Comparison of ENCODE assay signal across 7 cellular contexts in the genomic region with DNA sequence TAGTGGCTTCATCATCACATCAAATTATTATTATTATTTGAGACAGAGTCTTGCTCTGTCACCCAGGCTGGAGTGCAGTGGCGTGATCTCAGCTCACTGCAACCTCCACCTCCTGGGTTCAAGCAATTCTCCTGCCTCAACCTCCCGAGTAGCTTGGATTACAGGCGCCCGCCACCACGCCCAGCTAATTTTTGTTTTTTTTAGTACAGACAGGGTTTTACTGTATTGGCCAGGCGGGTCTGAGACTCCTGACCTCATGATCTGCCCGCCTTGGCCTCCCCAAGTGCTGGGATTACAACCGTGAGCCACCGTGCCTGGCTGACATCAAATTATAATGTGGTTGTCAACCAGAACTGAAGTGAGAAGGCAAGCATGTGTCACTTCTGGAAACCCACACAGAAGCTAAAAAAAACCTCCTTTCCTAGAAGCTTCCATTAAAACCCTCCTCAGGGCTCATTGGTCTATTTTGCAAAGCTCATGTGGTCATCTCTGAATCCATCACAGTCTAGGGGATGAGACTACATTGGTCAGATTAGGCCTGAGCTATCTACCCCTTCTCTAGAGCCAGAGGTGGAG.
A peak's percentile ranks its signal among the peaks of the same experiment; 100 is the strongest.
DNase-seq lines count a peak whose midpoint lies in the region; ATAC-seq and TF ChIP-seq lines count a peak whose summit lies in the region.
"Not testable (repeated sequence)": the region's sequence is repeated elsewhere in the genome, so short reads cannot be mapped to it uniquely, and the experiment has no call there.

No MANE protein-coding gene starts in this region.

- not testable (repeated sequence) for TF ChIP-seq CTCF in natural killer cell (IDR thresholded peaks at IDR 0.05)

- intact Hi-C loops in activated CD4-positive, alpha-beta memory T cell treated with anti-CD3 and anti-CD28 coated beads for 36 hours (cut with micrococcal nuclease) = loop anchor here (10.0 kb wide), 1 partner anchor 365 kb away; no protein-coding TSS in a partner anchor
- intact Hi-C loops in natural killer cell (cut with micrococcal nuclease) = loop anchor here (1.0 to 5.0 kb wide), 2 partner anchors 12 to 217 kb away; no protein-coding TSS in a partner anchor

- H3K27me3 Mint-ChIP-seq in CD8-positive, alpha-beta memory T cell; activated CD4-positive, alpha-beta memory T cell treated with anti-CD3 and anti-CD28 coated beads for 36 hours; activated T-helper 17 cell treated with anti-CD3 and anti-CD28 coated beads, Interleukin-2, amount 50 U/mL, for 72 hours; central memory CD8-positive, alpha-beta T cell; natural killer cell (ENCODE audit: low read depth in 2 of 2): not testable (repeated sequence)
- H3K27me3 Mint-ChIP-seq in stimulated activated naive CD8-positive, alpha-beta T cell treated with anti-CD3 and anti-CD28 coated beads, Interleukin-15, amount 100 ng/mL, for 72 hours = peaks cover 18% of the 10 kb centered on the region

- peak; percentile 69 for ATAC-seq in activated T-helper 17 cell treated with anti-CD3 and anti-CD28 coated beads, Interleukin-2, amount 50 U/mL, for 72 hours (replicated peaks)
- not testable (repeated sequence) for ATAC-seq in central memory CD8-positive, alpha-beta T cell (replicated peaks; ENCODE audit: extremely low read depth, poor library complexity, severe bottlenecking)
- ATAC-seq in natural killer cell = peak; percentile 57 to 66 (median 65)
- ATAC-seq in stimulated activated naive CD8-positive, alpha-beta T cell treated with anti-CD3 and anti-CD28 coated beads, Interleukin-15, amount 100 ng/mL, for 72 hours = peak; percentile 52

- H3K27me3 ChIP-seq in CD8-positive, alpha-beta memory T cell (ENCODE audit: insufficient read depth, low read length, poor library complexity, severe bottlenecking) = not testable (repeated sequence)

- peak overlapping the region in 4 of 7 donors; percentile 23 to 88 (median 62) for H3K4me3 Mint-ChIP-seq in CD8-positive, alpha-beta memory T cell
- H3K4me3 Mint-ChIP-seq in activated CD4-positive, alpha-beta memory T cell treated with anti-CD3 and anti-CD28 coated beads for 36 hours; stimulated activated naive CD8-positive, alpha-beta T cell treated with anti-CD3 and anti-CD28 coated beads, Interleukin-15, amount 100 ng/mL, for 72 hours: not testable (repeated sequence)
- peak overlapping the region; percentile 50 for H3K4me3 Mint-ChIP-seq in activated T-helper 17 cell treated with anti-CD3 and anti-CD28 coated beads, Interleukin-2, amount 50 U/mL, for 72 hours
- H3K4me3 Mint-ChIP-seq in central memory CD8-positive, alpha-beta T cell = peak overlapping the region; percentile 36
- H3K4me3 Mint-ChIP-seq in natural killer cell = peak overlapping the region; percentile 32

- DNase-seq in CD8-positive, alpha-beta memory T cell; central memory CD8-positive, alpha-beta T cell (ENCODE audit: low spot score in 2 of 2); stimulated activated naive CD8-positive, alpha-beta T cell treated with anti-CD3 and anti-CD28 coated beads, Interleukin-15, amount 100 ng/mL, for 72 hours: not testable (repeated sequence)
- peak; percentile 61 for DNase-seq in activated CD4-positive, alpha-beta memory T cell treated with anti-CD3 and anti-CD28 coated beads for 36 hours
- DNase-seq in activated CD8-positive, alpha-beta memory T cell treated with anti-CD3 and anti-CD28 coated beads, Interleukin-2, amount 50 U/mL, for 48 hours = peak; percentile 44
- DNase-seq in natural killer cell = peak; percentile 45

- peaks cover 0 to 11% (median 4%) of the 10 kb centered on the region in 5 donors for H3K9me3 Mint-ChIP-seq in CD8-positive, alpha-beta memory T cell
- H3K9me3 Mint-ChIP-seq in activated CD4-positive, alpha-beta memory T cell treated with anti-CD3 and anti-CD28 coated beads for 36 hours = peaks cover 15% of the 10 kb centered on the region
- peaks cover 10% of the 10 kb centered on the region for H3K9me3 Mint-ChIP-seq in activated T-helper 17 cell treated with anti-CD3 and anti-CD28 coated beads, Interleukin-2, amount 50 U/mL, for 72 hours
- peaks cover 12% of the 10 kb centered on the region for H3K9me3 Mint-ChIP-seq in central memory CD8-positive, alpha-beta T cell
- H3K9me3 Mint-ChIP-seq in natural killer cell = peaks cover 6 to 13% of the 10 kb centered on the region in 2 donors
- peaks cover 24 to 38% of the 10 kb centered on the region in 2 donors for H3K9me3 Mint-ChIP-seq in stimulated activated naive CD8-positive, alpha-beta T cell treated with anti-CD3 and anti-CD28 coated beads, Interleukin-15, amount 100 ng/mL, for 72 hours

- H3K36me3 ChIP-seq in CD8-positive, alpha-beta memory T cell (ENCODE audit: insufficient read depth, low read length) = not testable (repeated sequence)

- peaks cover 19 to 69% (median 66%) of the 10 kb centered on the region in 3 donors for H3K4me1 Mint-ChIP-seq in CD8-positive, alpha-beta memory T cell
- peaks cover 63% of the 10 kb centered on the region for H3K4me1 Mint-ChIP-seq in activated CD4-positive, alpha-beta memory T cell treated with anti-CD3 and anti-CD28 coated beads for 36 hours (ENCODE audit: low read depth)
- peaks cover 40% of the 10 kb centered on the region for H3K4me1 Mint-ChIP-seq in activated T-helper 17 cell treated with anti-CD3 and anti-CD28 coated beads, Interleukin-2, amount 50 U/mL, for 72 hours
- H3K4me1 Mint-ChIP-seq in central memory CD8-positive, alpha-beta T cell = peaks cover 53% of the 10 kb centered on the region
- peaks cover 66 to 67% of the 10 kb centered on the region in 2 donors for H3K4me1 Mint-ChIP-seq in natural killer cell
- peaks cover 22% of the 10 kb centered on the region for H3K4me1 Mint-ChIP-seq in stimulated activated naive CD8-positive, alpha-beta T cell treated with anti-CD3 and anti-CD28 coated beads, Interleukin-15, amount 100 ng/mL, for 72 hours

- peaks cover 1 to 21% (median 9%) of the 10 kb centered on the region in 3 donors for H3K36me3 Mint-ChIP-seq in CD8-positive, alpha-beta memory T cell
- not testable (repeated sequence) for H3K36me3 Mint-ChIP-seq in activated CD4-positive, alpha-beta memory T cell treated with anti-CD3 and anti-CD28 coated beads for 36 hours; activated T-helper 17 cell treated with anti-CD3 and anti-CD28 coated beads, Interleukin-2, amount 50 U/mL, for 72 hours (ENCODE audit: low read depth); central memory CD8-positive, alpha-beta T cell (ENCODE audit: insufficient read depth)
- peaks cover 31% of the 10 kb centered on the region for H3K36me3 Mint-ChIP-seq in natural killer cell

- not testable (repeated sequence) for H3K4me3 ChIP-seq in CD8-positive, alpha-beta memory T cell (ENCODE audit: low read length)

- peak overlapping the region in 5 of 8 donors; percentile 37 to 90 (median 84) for H3K27ac Mint-ChIP-seq in CD8-positive, alpha-beta memory T cell
- H3K27ac Mint-ChIP-seq in activated CD4-positive, alpha-beta memory T cell treated with anti-CD3 and anti-CD28 coated beads for 36 hours = peak overlapping the region; percentile 57
- H3K27ac Mint-ChIP-seq in activated T-helper 17 cell treated with anti-CD3 and anti-CD28 coated beads, Interleukin-2, amount 50 U/mL, for 72 hours = peak overlapping the region; percentile 10
- peak overlapping the region; percentile 32 for H3K27ac Mint-ChIP-seq in central memory CD8-positive, alpha-beta T cell (ENCODE audit: low read depth)
- peak overlapping the region; percentile 95 for H3K27ac Mint-ChIP-seq in natural killer cell
- not testable (repeated sequence) for H3K27ac Mint-ChIP-seq in stimulated activated naive CD8-positive, alpha-beta T cell treated with anti-CD3 and anti-CD28 coated beads, Interleukin-15, amount 100 ng/mL, for 72 hours

- not testable (repeated sequence) for H3K27ac ChIP-seq in CD8-positive, alpha-beta memory T cell (ENCODE audit: low read depth, low read length)

- H3K4me1 ChIP-seq in CD8-positive, alpha-beta memory T cell (ENCODE audit: insufficient read depth, low read length) = peaks cover 49% of the 10 kb centered on the region

- CTCF ChIA-PET in CD8-positive, alpha-beta memory T cell (lab: Charles Lee) = interaction anchor here (1.2 to 1.7 kb wide), 3 partner anchors 26 to 255 kb away, joined by 3 to 7 read pairs (median 7); no protein-coding TSS in a partner anchor
- CTCF ChIA-PET in activated CD4-positive, alpha-beta memory T cell treated with anti-CD3 and anti-CD28 coated beads for 36 hours (lab: Charles Lee) = interaction anchor here (0.6 to 7.3 kb wide), 8 partner anchors 13 to 257 kb away, joined by 3 to 35 read pairs (median 3); partner anchors contain the start of gene CARD11

- POLR2A ChIA-PET in CD8-positive, alpha-beta memory T cell (lab: Charles Lee) = interaction anchor here (0.9 kb wide), 1 partner anchor 16 kb away, joined by 3 read pairs; no protein-coding TSS in a partner anchor
- POLR2A ChIA-PET in activated CD4-positive, alpha-beta memory T cell treated with anti-CD3 and anti-CD28 coated beads for 36 hours (lab: Charles Lee) = interaction anchor here (2.5 kb wide), 1 partner anchor 13 kb away, joined by 9 read pairs; no protein-coding TSS in a partner anchor

- not testable (repeated sequence) for H3K9me3 ChIP-seq in CD8-positive, alpha-beta memory T cell (ENCODE audit: low read length)
